ENCODE assay signal across 2 cellular contexts in genomic region chr2:101512993-101513392, GRCh38.
TF ChIP-seq lines count a peak whose summit lies in the region.

No MANE protein-coding gene starts in this region.

TF ChIP-seq in HepG2, 621 proteins besides CTCF, POLR2A, EP300 and RAD21:
- TF ChIP-seq ZNF543 (CRISPR knock-in tag; IDR thresholded peaks at IDR 0.05) (peak; percentile 100), PCBP2 (optimal IDR thresholded peaks at IDR 0.05; ENCODE audit: low read depth, low read length, poor library complexity, severe bottlenecking) (no peak)

TF ChIP-seq in IMR-90, 13 proteins besides CTCF, POLR2A, EP300 and RAD21:
- TF ChIP-seq SMC3 (IDR thresholded peaks at IDR 0.05; ENCODE audit: low read depth, low read length) (no peak), NFE2L2 (IDR thresholded peaks at IDR 0.05; ENCODE audit: low read depth, low read length) (no peak), MAZ (IDR thresholded peaks at IDR 0.05; ENCODE audit: borderline replicate concordance, low read depth, low read length) (no peak), RFX5 (IDR thresholded peaks at IDR 0.05; ENCODE audit: low read depth, low read length) (no peak), MXI1 (IDR thresholded peaks at IDR 0.05; ENCODE audit: borderline replicate concordance, low read depth, low read length) (no peak), FOS (IDR thresholded peaks at IDR 0.05; ENCODE audit: low read depth, low read length) (no peak), CHD1 (IDR thresholded peaks at IDR 0.05; ENCODE audit: low read depth, low read length) (no peak), CEBPB (IDR thresholded peaks at IDR 0.05; ENCODE audit: low read depth, low read length) (no peak)
- TF ChIP-seq, protein P1, sequence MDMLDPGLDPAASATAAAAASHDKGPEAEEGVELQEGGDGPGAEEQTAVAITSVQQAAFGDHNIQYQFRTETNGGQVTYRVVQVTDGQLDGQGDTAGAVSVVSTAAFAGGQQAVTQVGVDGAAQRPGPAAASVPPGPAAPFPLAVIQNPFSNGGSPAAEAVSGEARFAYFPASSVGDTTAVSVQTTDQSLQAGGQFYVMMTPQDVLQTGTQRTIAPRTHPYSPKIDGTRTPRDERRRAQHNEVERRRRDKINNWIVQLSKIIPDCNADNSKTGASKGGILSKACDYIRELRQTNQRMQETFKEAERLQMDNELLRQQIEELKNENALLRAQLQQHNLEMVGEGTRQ (IDR thresholded peaks at IDR 0.05; ENCODE audit: low read depth, low read length), result no peak
